In the genomic region with DNA sequence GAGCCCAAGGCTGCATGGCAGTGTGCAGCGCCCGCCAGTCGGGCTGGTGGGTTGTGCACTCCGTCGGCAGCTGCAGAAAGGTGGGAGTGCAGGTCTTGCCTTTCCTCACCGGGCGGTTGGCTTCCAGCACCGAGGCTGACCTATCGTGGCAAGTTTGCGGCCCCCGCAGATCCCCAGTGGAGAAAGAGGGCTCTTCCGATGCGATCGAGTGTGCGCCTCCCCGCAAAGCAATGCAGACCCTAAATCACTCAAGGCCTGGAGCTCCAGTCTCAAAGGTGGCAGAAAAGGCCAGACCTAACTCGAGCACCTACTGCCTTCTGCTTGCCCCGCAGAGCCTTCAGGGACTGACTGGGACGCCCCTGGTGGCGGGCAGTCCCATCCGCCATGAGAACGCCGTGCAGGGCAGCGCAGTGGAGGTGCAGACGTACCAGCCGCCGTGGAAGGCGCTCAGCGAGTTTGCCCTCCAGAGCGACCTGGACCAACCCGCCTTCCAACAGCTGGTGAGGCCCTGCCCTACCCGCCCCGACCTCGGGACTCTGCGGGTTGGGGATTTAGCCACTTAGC, we compare ENCODE assay signal across 8 cellular contexts. TPM values are rescaled to one million over a fixed set of nuclear protein-coding genes. Genes with fewer than 3 reads are reported as not detected.
DNase-seq lines count a peak whose midpoint lies in the region; ATAC-seq lines count a peak whose summit lies in the region.

No MANE protein-coding gene starts in this region.

- H3K36me3 ChIP-seq in naive thymus-derived CD4-positive, alpha-beta T cell (ENCODE audit: control insufficient read depth in 2 of 3, insufficient read depth in 3 of 3, low read length in 3 of 3): no peaks in the 10 kb centered on the region

- CTCF ChIA-PET in naive thymus-derived CD4-positive, alpha-beta T cell (lab: Charles Lee): no interaction called here

- ATAC-seq in central memory CD8-positive, alpha-beta T cell (replicated peaks; ENCODE audit: extremely low read depth, poor library complexity, severe bottlenecking): peak; percentile 66
- ATAC-seq in naive thymus-derived CD4-positive, alpha-beta T cell: peak; percentile 58
- ATAC-seq in HG02763 (IDR thresholded peaks at IDR 0.05; ENCODE audit: unreplicated experiment) (no peak), GM18861 (IDR thresholded peaks at IDR 0.05; ENCODE audit: unreplicated experiment) (no peak)

- H3K27ac Mint-ChIP-seq in central memory CD8-positive, alpha-beta T cell (ENCODE audit: low read depth): no peak overlapping the region
- H3K27ac Mint-ChIP-seq in naive thymus-derived CD4-positive, alpha-beta T cell: peak overlapping the region in 1 of 9 donors; percentile 62

- H3K4me1 ChIP-seq in naive thymus-derived CD4-positive, alpha-beta T cell (ENCODE audit: control insufficient read depth in 2 of 2, insufficient read depth in 2 of 2, low read length in 2 of 2): peaks cover 38 to 59% of the 10 kb centered on the region in 2 donors

- DNase-seq in GF-D8 (lab: John Stamatoyannopoulos, UW): peak; percentile 27
- peak; percentile 51 for DNase-seq in NCI-H526 treated with DMSO at 0.1 percent for 48 hours (lab: John Stamatoyannopoulos, UW)
- DNase-seq in central memory CD8-positive, alpha-beta T cell (ENCODE audit: low spot score in 2 of 2): peak in 1 of 2 donors; percentile 25
- peak in 6 of 9 donors; percentile 30 to 48 (median 36) for DNase-seq in naive thymus-derived CD4-positive, alpha-beta T cell
- no peak for DNase-seq in A172 (ENCODE audit: low spot score)
- no peak for DNase-seq in NCI-H82 treated with DMSO at 0.1 percent for 48 hours (lab: John Stamatoyannopoulos, UW; ENCODE audit: unreplicated experiment)

- H3K9me3 ChIP-seq in naive thymus-derived CD4-positive, alpha-beta T cell (ENCODE audit: control insufficient read depth in 2 of 3, low read length in 3 of 3): no peaks in the 10 kb centered on the region

- H3K27ac ChIP-seq in naive thymus-derived CD4-positive, alpha-beta T cell (ENCODE audit: low read depth, low read length): no peak overlapping the region

- intact Hi-C loops in naive thymus-derived CD4-positive, alpha-beta T cell (cut with micrococcal nuclease): loop anchor here (2.0 to 10.0 kb wide), 3 partner anchors 30 to 276 kb away; a partner anchor contains a TSS

- POLR2A ChIA-PET in naive thymus-derived CD4-positive, alpha-beta T cell (lab: Charles Lee): no interaction called here

- peaks cover 37 to 72% of the 10 kb centered on the region in 2 donors for H3K27me3 ChIP-seq in naive thymus-derived CD4-positive, alpha-beta T cell (ENCODE audit: control insufficient read depth in 2 of 2, insufficient read depth in 2 of 2, low read length in 2 of 2)

- H3K4me1 Mint-ChIP-seq in central memory CD8-positive, alpha-beta T cell: peaks cover 62% of the 10 kb centered on the region
- peaks cover 44 to 75% (median 63%) of the 10 kb centered on the region in 7 donors for H3K4me1 Mint-ChIP-seq in naive thymus-derived CD4-positive, alpha-beta T cell

- H3K27me3 Mint-ChIP-seq in central memory CD8-positive, alpha-beta T cell: peaks cover 94% of the 10 kb centered on the region
- peaks cover 76 to 86% (median 82%) of the 10 kb centered on the region in 5 donors for H3K27me3 Mint-ChIP-seq in naive thymus-derived CD4-positive, alpha-beta T cell

- no peaks in the 10 kb centered on the region for H3K9me3 Mint-ChIP-seq in central memory CD8-positive, alpha-beta T cell
- peaks cover 0 to 15% (median 1%) of the 10 kb centered on the region in 11 donors for H3K9me3 Mint-ChIP-seq in naive thymus-derived CD4-positive, alpha-beta T cell

- H3K4me3 ChIP-seq in naive thymus-derived CD4-positive, alpha-beta T cell (ENCODE audit: low read length): peak overlapping the region; percentile 56

- peaks cover 24% of the 10 kb centered on the region for H3K36me3 Mint-ChIP-seq in central memory CD8-positive, alpha-beta T cell (ENCODE audit: insufficient read depth)
- peaks cover 0 to 23% (median 0%) of the 10 kb centered on the region in 5 donors for H3K36me3 Mint-ChIP-seq in naive thymus-derived CD4-positive, alpha-beta T cell

- H3K4me3 Mint-ChIP-seq in central memory CD8-positive, alpha-beta T cell: peak overlapping the region; percentile 82
- peak overlapping the region; percentile 85 to 93 (median 89) for H3K4me3 Mint-ChIP-seq in naive thymus-derived CD4-positive, alpha-beta T cell

RNA-seq across cellular contexts. Expression of a gene that starts 4.3 kb away (rescaled TPM):
- total RNA-seq in naive thymus-derived CD4-positive, alpha-beta T cell: under 1 TPM in 3 of 5 experiments, not detected in 2; 0.21 to 0.51 (median 0.27) TPM
- polyA plus RNA-seq in naive thymus-derived CD4-positive, alpha-beta T cell: not detected
- 1.7 and 2.9 TPM in 2 replicates for total RNA-seq in A172 (2014; rRNA removed; shearing (Covaris generic))

RNA-seq across cellular contexts. Expression of a gene that starts 29.6 kb away (rescaled TPM):
- 100 to 1,000 TPM in 1 of 5 experiments, 10 to 100 TPM in 4; 38.3 to 102 (median 47.8) TPM for total RNA-seq in naive thymus-derived CD4-positive, alpha-beta T cell
- 100 to 1,000 TPM in 1 of 2 donors, 10 to 100 TPM in 1; 99.1 to 109 TPM for polyA plus RNA-seq in naive thymus-derived CD4-positive, alpha-beta T cell
- total RNA-seq in A172 (2014; rRNA removed; shearing (Covaris generic)): 163 and 223 TPM in 2 replicates

Comparison
In these comparisons a context has a peak if more than half of its experiments do, and no peak if none do; other contexts are left out.
1. DNase-seq: peak in GF-D8 (single experiment), NCI-H526 treated with DMSO at 0.1 percent for 48 hours (single experiment) and naive thymus-derived CD4-positive, alpha-beta T cell (6 of 9); none in A172 (single experiment) and NCI-H82 treated with DMSO at 0.1 percent for 48 hours (single experiment).
2. ATAC-seq: peak in central memory CD8-positive, alpha-beta T cell (single experiment) and naive thymus-derived CD4-positive, alpha-beta T cell (single experiment); none in HG02763 (single experiment) and GM18861 (single experiment).